In the genomic region with DNA sequence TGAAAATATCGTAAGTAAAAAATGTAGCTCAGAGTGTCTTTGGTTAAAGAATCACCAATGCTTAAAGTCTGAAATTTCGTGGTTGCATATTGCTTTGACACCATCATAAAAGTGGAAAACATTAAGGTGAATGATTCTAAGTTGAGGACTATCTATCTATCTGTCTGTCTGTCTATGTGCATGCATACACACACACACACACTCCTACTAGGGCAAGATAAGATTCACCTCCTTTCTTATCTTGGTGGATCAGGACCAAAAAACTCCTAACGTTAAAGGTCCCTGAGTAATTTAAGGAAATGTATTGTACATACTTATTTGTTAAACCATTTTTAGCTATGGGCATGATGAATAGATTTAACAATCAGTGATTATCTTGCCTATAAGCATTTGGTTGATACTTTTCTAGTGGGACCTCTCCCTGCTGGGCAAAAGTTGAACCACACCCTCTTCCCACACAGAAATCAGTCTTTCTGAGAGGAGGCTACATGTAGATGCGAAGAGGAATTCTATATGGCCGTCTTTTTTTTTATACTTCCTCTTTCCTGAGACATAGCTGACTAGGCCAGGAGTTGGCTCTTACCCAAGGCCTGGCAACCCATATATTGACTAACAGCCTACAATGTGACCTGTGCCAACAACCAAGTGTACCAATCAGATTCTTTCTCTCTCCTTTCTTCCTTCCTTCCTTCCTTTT, we compare ENCODE assay signal across 1 cellular context.
TF ChIP-seq lines count a peak whose summit lies in the region.

No MANE protein-coding gene starts in this region.

TF ChIP-seq in HepG2, 621 proteins besides CTCF, POLR2A, EP300 and RAD21:
- no peak for TF ChIP-seq ZBTB7A (CRISPR knock-in tag; IDR thresholded peaks at IDR 0.05)
- no peak for TF ChIP-seq ZFP36 (IDR thresholded peaks at IDR 0.05; ENCODE audit: borderline replicate concordance, low read depth, low read length, partially characterized antibody)
- TF ChIP-seq IKZF4 (CRISPR knock-in tag; IDR thresholded peaks at IDR 0.05; ENCODE audit: borderline replicate concordance, low read depth, not compliant biosample characterization), result no peak
- TF ChIP-seq MBD4 (IDR thresholded peaks at IDR 0.05; ENCODE audit: borderline replicate concordance, low read length), result no peak
